In genomic region chr1:5425304-5425703, GRCh38 we compare ENCODE assay signal across 1 cellular context.
TF ChIP-seq lines count a peak whose summit lies in the region.

No MANE protein-coding gene starts in this region.

TF ChIP-seq in GM23338, 12 proteins besides CTCF, POLR2A, EP300 and RAD21:
- no peak for TF ChIP-seq ZNF462 (CRISPR knock-in tag; IDR thresholded peaks at IDR 0.05)
